In the genomic region with DNA sequence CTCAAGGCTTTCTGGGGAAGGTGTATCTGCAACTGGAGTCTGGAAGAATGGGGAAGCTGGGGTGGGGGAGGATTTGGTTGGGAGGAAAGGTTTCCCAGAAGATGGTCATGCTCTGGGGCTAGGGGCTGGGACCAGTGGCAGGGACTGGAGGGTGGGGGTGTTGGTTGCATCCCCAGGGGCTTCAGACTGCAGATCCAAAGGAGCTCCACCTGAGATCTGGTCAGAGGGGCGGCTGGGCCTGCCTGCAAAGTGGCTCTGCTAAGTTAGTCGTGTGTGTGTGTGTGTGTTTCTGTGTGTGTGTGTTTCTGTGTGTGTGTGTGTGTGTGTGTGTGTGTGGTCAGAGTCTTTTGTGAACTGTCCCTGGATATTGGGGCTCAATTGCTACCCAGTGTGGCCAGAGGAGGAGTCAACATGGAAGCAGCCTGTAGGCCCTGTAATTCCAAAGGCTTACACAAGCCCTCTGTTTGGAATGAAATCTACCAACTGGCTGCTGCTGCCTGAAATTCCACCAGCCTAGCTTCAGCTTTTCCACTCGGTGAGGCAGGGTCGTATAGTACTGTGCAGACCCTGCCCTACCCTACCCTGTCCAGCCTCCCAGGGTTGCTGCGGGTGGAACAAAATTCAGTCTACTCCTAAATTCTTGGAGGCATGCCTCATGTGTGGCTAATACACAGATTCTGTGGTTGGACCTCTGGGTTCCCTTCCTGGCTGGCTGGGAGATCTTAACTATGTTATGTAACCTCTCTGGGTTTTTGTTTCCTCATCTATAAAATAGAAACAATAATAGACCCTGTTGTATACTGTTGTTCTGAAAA, we compare ENCODE assay signal across 11 cellular contexts. TPM values are rescaled to one million over a fixed set of nuclear protein-coding genes. Genes with fewer than 3 reads are reported as not detected.
DNase-seq lines count a peak whose midpoint lies in the region; ATAC-seq and TF ChIP-seq lines count a peak whose summit lies in the region.
"Had no signal": no experiment of that assay in that cellular context is flagged by ENCODE, and none has a peak within 500 bp of the region (broad histone marks: within the 10 kb centered on the region; RNA-seq: fewer than 3 reads in every experiment).

No MANE protein-coding gene starts in this region.

- intact Hi-C loops in esophagus muscularis mucosa (cut with DNase I): no loop called here

- H2AFZ ChIP-seq in neuronal stem cell (ENCODE audit: low read length): no peak overlapping the region

- no peak overlapping the region for H3K9ac ChIP-seq in neuronal stem cell (ENCODE audit: low read depth, low read length, poor library complexity)

- DNase-seq in AG10803 (ENCODE audit: low read depth) (peak; percentile 70), NCI-H226 (peak; percentile 73), esophagus muscularis mucosa (ENCODE audit: extremely low spot score) (no peak), neuronal stem cell (ENCODE audit: low spot score) (no peak), epidermal melanocyte (ENCODE audit: insufficient read length, low spot score) (no peak), NCI-H187 (lab: John Stamatoyannopoulos, UW) (no peak), NCI-H128 (lab: John Stamatoyannopoulos, UW; ENCODE audit: unreplicated experiment) (no peak)
- DNase-seq: activated CD8-positive, alpha-beta memory T cell treated with anti-CD3 and anti-CD28 coated beads for 24 hours had no signal

- no peak overlapping the region for H3K14ac ChIP-seq in neuronal stem cell (ENCODE audit: low read length)

- H3K18ac ChIP-seq in neuronal stem cell (ENCODE audit: low read length): peak overlapping the region; percentile 3

- H3K27me3 ChIP-seq in esophagus muscularis mucosa (no peaks in the 10 kb centered on the region), neuronal stem cell (ENCODE audit: control insufficient read depth in 3 of 3, insufficient read depth in 3 of 3, low read depth in 1 of 3, low read length in 3 of 3) (peaks cover 2 to 62% (median 10%) of the 10 kb centered on the region in 3 experiments)

- no peak overlapping the region for H3K4me3 ChIP-seq in AG10803 (ENCODE audit: low read length)
- H3K4me3 ChIP-seq in esophagus muscularis mucosa: peak overlapping the region in 1 of 4 donors; percentile 93
- no peak overlapping the region for H3K4me3 ChIP-seq in neuronal stem cell (ENCODE audit: low read length in 2 of 2)

- H2BK15ac ChIP-seq in neuronal stem cell (ENCODE audit: low read length): peak overlapping the region; percentile 46

- H3K27ac ChIP-seq in esophagus muscularis mucosa (replicated peaks in 1 of 4) (peak overlapping the region; percentile 84 to 94 (median 86)), neuronal stem cell (replicated peaks; ENCODE audit: low read length) (no peak overlapping the region)
- H3K27ac ChIP-seq: C4-2B had no signal

- H4K91ac ChIP-seq in neuronal stem cell (ENCODE audit: low read depth, low read length, poor library complexity): peak overlapping the region; percentile 16

- H3K9me3 ChIP-seq in esophagus muscularis mucosa (no peaks in the 10 kb centered on the region), neuronal stem cell (replicated peaks in 1 of 2; ENCODE audit: control insufficient read depth in 2 of 2, insufficient read depth in 1 of 2, low read depth in 1 of 2, low read length in 2 of 2) (no peaks in the 10 kb centered on the region)

- H2BK12ac ChIP-seq in neuronal stem cell (ENCODE audit: low read length): no peak overlapping the region

- H3K4me1 ChIP-seq in esophagus muscularis mucosa: peaks cover 74 to 92% (median 85%) of the 10 kb centered on the region in 4 donors
- peaks cover 22 to 28% of the 10 kb centered on the region in 2 donors for H3K4me1 ChIP-seq in neuronal stem cell (ENCODE audit: control insufficient read depth in 2 of 2, insufficient read depth in 1 of 2, low read depth in 1 of 2, low read length in 2 of 2)

- no peak for ATAC-seq in HG03175 (IDR thresholded peaks at IDR 0.05; ENCODE audit: unreplicated experiment)

- no peak overlapping the region for H2BK120ac ChIP-seq in neuronal stem cell (ENCODE audit: low read depth, low read length)

- H3K4me2 ChIP-seq in neuronal stem cell (ENCODE audit: insufficient read depth, low read length, poor library complexity, severe bottlenecking): no peak overlapping the region

- peaks cover 0 to 21% (median 0%) of the 10 kb centered on the region in 4 donors for H3K36me3 ChIP-seq in esophagus muscularis mucosa
- no peaks in the 10 kb centered on the region for H3K36me3 ChIP-seq in neuronal stem cell (replicated peaks in 1 of 2; ENCODE audit: control insufficient read depth in 2 of 2, insufficient read depth in 2 of 2, low read length in 2 of 2)

- TF ChIP-seq CTCF in AG10803 (conservative IDR thresholded peaks at IDR 0.05; ENCODE audit: low read length) (no peak), esophagus muscularis mucosa (IDR thresholded peaks at IDR 0.05) (no peak)

- no peak overlapping the region for H4K8ac ChIP-seq in neuronal stem cell (ENCODE audit: low read depth, low read length)

- H3K4ac ChIP-seq in neuronal stem cell (ENCODE audit: low read length): no peak overlapping the region

- no peaks in the 10 kb centered on the region for H3K79me1 ChIP-seq in neuronal stem cell (ENCODE audit: low read depth, low read length)

- TF ChIP-seq EP300 in esophagus muscularis mucosa (IDR thresholded peaks at IDR 0.05): no peak

- H2BK5ac ChIP-seq in neuronal stem cell (ENCODE audit: low read length): peak overlapping the region; percentile 58

- no peak for TF ChIP-seq POLR2A in esophagus muscularis mucosa (IDR thresholded peaks at IDR 0.05; ENCODE audit: low read depth)

- no peak overlapping the region for H2AK5ac ChIP-seq in neuronal stem cell (ENCODE audit: low read depth, low read length)

- 69% methylated on average over 2 of the region's 5 CpGs for WGBS in esophagus muscularis mucosa
- WGBS in neuronal stem cell (ENCODE audit: extremely low coverage in 2 of 2, insufficient read length in 2 of 2, insufficient replicate concordance in 1 of 2), 2 donors: no CpG with 5 or more reads among the region's 5 CpGs

- no peak overlapping the region for H3K23ac ChIP-seq in neuronal stem cell (ENCODE audit: low read depth, low read length, poor library complexity)

RNA-seq across cellular contexts. Expression of gene SYNPO, which starts 12.5 kb away (rescaled TPM):
- 10 to 100 TPM; 20.4 to 54.0 (median 39.3) TPM for total RNA-seq in esophagus muscularis mucosa
- polyA plus RNA-seq in neuronal stem cell (2013, experiment 1 of 2): 3.8 TPM
- polyA plus RNA-seq in neuronal stem cell (2013, experiment 2 of 2): 3.2 TPM

RNA-seq across cellular contexts. Expression of gene MYOZ3, which starts 33.1 kb away (rescaled TPM):
- 1 to 10 TPM in 1 of 4 donors, under 1 TPM in 2, not detected in 1; 0.17 to 1.2 (median 0.46) TPM for total RNA-seq in esophagus muscularis mucosa
- 0.57 TPM for polyA plus RNA-seq in neuronal stem cell (2013, experiment 1 of 2)
- 0.47 TPM for polyA plus RNA-seq in neuronal stem cell (2013, experiment 2 of 2)
- total RNA-seq: NCI-H460 had no signal

Comparison
In these comparisons a context has a peak if more than half of its experiments do, and no peak if none do; other contexts are left out.
1. DNase-seq: peak in AG10803 (single experiment) and NCI-H226 (single experiment); none in esophagus muscularis mucosa (single experiment), neuronal stem cell (single experiment), epidermal melanocyte (single experiment), NCI-H187 (0 of 2) and NCI-H128 (single experiment).